In genomic region chr10:25078659-25079429, GRCh38 we compare ENCODE assay signal across 1 cellular context.
TF ChIP-seq lines count a peak whose summit lies in the region.

No MANE protein-coding gene starts in this region.

TF ChIP-seq in HepG2, 621 proteins besides CTCF, POLR2A, EP300 and RAD21 (continued from another document and continues in another):
- no peak for TF ChIP-seq ZNF414 (CRISPR knock-in tag; IDR thresholded peaks at IDR 0.05)
- peak; percentile 31; the same call in 1 of the 2 replicates for TF ChIP-seq NFIC (IDR thresholded peaks at IDR 0.05; ENCODE audit: low read length)
- no peak for TF ChIP-seq ZNF282 (IDR thresholded peaks at IDR 0.05; ENCODE audit: partially characterized antibody)
- no peak for TF ChIP-seq SP140L (CRISPR knock-in tag; IDR thresholded peaks at IDR 0.05; ENCODE audit: borderline replicate concordance)
- no peak for TF ChIP-seq KLF9 (CRISPR knock-in tag; IDR thresholded peaks at IDR 0.05; ENCODE audit: low read depth)
- no peak for TF ChIP-seq TRAFD1 (CRISPR knock-in tag; IDR thresholded peaks at IDR 0.05; ENCODE audit: borderline replicate concordance)
- peak; percentile 35; the same call in 1 of the 2 replicates for TF ChIP-seq HOXA5 (CRISPR knock-in tag; IDR thresholded peaks at IDR 0.05)
- TF ChIP-seq MIER3 (CRISPR knock-in tag; IDR thresholded peaks at IDR 0.05; ENCODE audit: borderline replicate concordance): 0 out of 2 replicates have a peak, but pooled peaks have one; percentile 43
- TF ChIP-seq ZNF441 (CRISPR knock-in tag; IDR thresholded peaks at IDR 0.05; ENCODE audit: borderline replicate concordance): no peak
- no peak for TF ChIP-seq SNAI1 (CRISPR knock-in tag; IDR thresholded peaks at IDR 0.05; ENCODE audit: borderline replicate concordance)
- no peak for TF ChIP-seq ZNF83 (CRISPR knock-in tag; IDR thresholded peaks at IDR 0.05; ENCODE audit: borderline replicate concordance)
- TF ChIP-seq ZNF567 (CRISPR knock-in tag; IDR thresholded peaks at IDR 0.05; ENCODE audit: borderline replicate concordance): no peak
- peak; percentile 53; the same call in 1 of the 2 replicates for TF ChIP-seq DPF2 (CRISPR knock-in tag; IDR thresholded peaks at IDR 0.05; ENCODE audit: borderline replicate concordance, low read depth)
- no peak for TF ChIP-seq KLF15 (CRISPR knock-in tag; IDR thresholded peaks at IDR 0.05; ENCODE audit: borderline replicate concordance)
- TF ChIP-seq FOXP1 (IDR thresholded peaks at IDR 0.05): no peak
- peak; percentile 66 for TF ChIP-seq FOXP1 (CRISPR knock-in tag; IDR thresholded peaks at IDR 0.05)
- TF ChIP-seq ZFX (CRISPR knock-in tag; IDR thresholded peaks at IDR 0.05; ENCODE audit: low read depth): peak; percentile 34; the same call in 1 of the 2 replicates
- TF ChIP-seq FOXJ3 (CRISPR knock-in tag; IDR thresholded peaks at IDR 0.05; ENCODE audit: borderline replicate concordance): peak; percentile 72; the same call in 1 of the 2 replicates
- TF ChIP-seq NFKBIZ (CRISPR knock-in tag; IDR thresholded peaks at IDR 0.05): peak; percentile 42; the same call in 1 of the 2 replicates
- 0 out of 2 replicates have a peak, but pooled peaks have one; percentile 49 for TF ChIP-seq NKX3-1 (CRISPR knock-in tag; IDR thresholded peaks at IDR 0.05)
- TF ChIP-seq ZNF609 (CRISPR knock-in tag; IDR thresholded peaks at IDR 0.05; ENCODE audit: borderline replicate concordance): 0 out of 2 replicates have a peak, but pooled peaks have one; percentile 19
- peak; percentile 79; the same call in 1 of the 2 replicates for TF ChIP-seq NCOR1 (IDR thresholded peaks at IDR 0.05; ENCODE audit: borderline replicate concordance, low read length)
- TF ChIP-seq ZBTB4 (CRISPR knock-in tag; IDR thresholded peaks at IDR 0.05; ENCODE audit: borderline replicate concordance): no peak
- no peak for TF ChIP-seq CREBL2 (CRISPR knock-in tag; IDR thresholded peaks at IDR 0.05; ENCODE audit: borderline replicate concordance)
- no peak for TF ChIP-seq DZIP1 (CRISPR knock-in tag; IDR thresholded peaks at IDR 0.05)
- TF ChIP-seq CEBPG (CRISPR knock-in tag; IDR thresholded peaks at IDR 0.05): peak; percentile 9; the same call in 1 of the 2 replicates
- TF ChIP-seq ZUFSP (CRISPR knock-in tag; IDR thresholded peaks at IDR 0.05; ENCODE audit: borderline replicate concordance): no peak
- no peak for TF ChIP-seq ZBTB43 (CRISPR knock-in tag; conservative IDR thresholded peaks at IDR 0.05)
- peak; percentile 80; the same call in 1 of the 2 replicates for TF ChIP-seq ZNF740 (CRISPR knock-in tag; IDR thresholded peaks at IDR 0.05)
- TF ChIP-seq ZNF280B (CRISPR knock-in tag; IDR thresholded peaks at IDR 0.05; ENCODE audit: borderline replicate concordance): no peak
- peak; percentile 45; the same call in 1 of the 2 replicates for TF ChIP-seq DRAP1 (CRISPR knock-in tag; IDR thresholded peaks at IDR 0.05)
- TF ChIP-seq ZNF3 (CRISPR knock-in tag; IDR thresholded peaks at IDR 0.05): no peak
- TF ChIP-seq SALL1 (CRISPR knock-in tag; IDR thresholded peaks at IDR 0.05): peak; percentile 80
- peak; percentile 93; the same call in 1 of the 2 replicates for TF ChIP-seq EHMT2 (IDR thresholded peaks at IDR 0.05; ENCODE audit: borderline replicate concordance, low read depth, low read length)
- TF ChIP-seq HOXD1 (CRISPR knock-in tag; IDR thresholded peaks at IDR 0.05): peak; percentile 63; the same call in 1 of the 2 replicates
- no peak for TF ChIP-seq MEF2D (CRISPR knock-in tag; IDR thresholded peaks at IDR 0.05)
